Comparison of ENCODE assay signal across 22 cellular contexts in the genomic region with DNA sequence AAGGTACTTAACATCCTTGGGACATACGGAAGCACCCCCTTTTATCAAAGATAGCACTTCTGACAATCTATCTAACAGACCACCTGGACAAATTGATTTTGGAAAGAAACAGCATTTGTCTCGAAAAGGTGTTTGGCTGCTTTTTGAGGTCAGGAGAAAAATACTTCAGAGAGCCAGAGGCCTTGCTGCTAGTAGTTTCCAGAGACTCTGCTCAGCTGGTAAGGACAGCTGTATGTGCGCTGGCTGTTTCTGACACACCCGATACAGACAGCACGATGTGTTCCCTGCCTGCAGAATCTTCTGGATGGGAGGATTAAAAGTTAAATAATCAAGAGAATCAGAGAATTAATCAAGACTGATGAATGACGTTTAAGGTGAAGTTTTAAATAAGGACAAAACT. TPM values are rescaled to one million over a fixed set of nuclear protein-coding genes. Genes with fewer than 3 reads are reported as not detected.
A peak's percentile ranks its signal among the peaks of the same experiment; 100 is the strongest.
DNase-seq lines count a peak whose midpoint lies in the region; ATAC-seq, FAIRE-seq and TF ChIP-seq lines count a peak whose summit lies in the region.
"Had no signal": no experiment of that assay in that cellular context is flagged by ENCODE, and none has a peak within 500 bp of the region (broad histone marks: within the 10 kb centered on the region; RNA-seq: fewer than 3 reads in every experiment).

No MANE protein-coding gene starts in this region.

- H2AFZ ChIP-seq in keratinocyte (ENCODE audit: control insufficient read depth, low read length), result peak overlapping the region; percentile 76

- TF ChIP-seq POLR2A in esophagus squamous epithelium (IDR thresholded peaks at IDR 0.05), result no peak

- peak; percentile 69 for ATAC-seq in sciatic nerve
- ATAC-seq in aorta (ENCODE audit: low FRiP score), result no peak
- ATAC-seq: left lung; SK-N-SH treated with all-trans-retinoic acid at 6 μM for 48 hours; stimulated activated naive B cell treated with anti-CD40 and anti-IgM and Interleukin-4, amounts not matched to agents 10 μg/mL and 1 μg/mL and 100 μg/mL, for 72 hours had no signal

- no peaks in the 10 kb centered on the region for H3K36me3 ChIP-seq in esophagus squamous epithelium
- H3K36me3 ChIP-seq in keratinocyte (ENCODE audit: control insufficient read depth in 2 of 2, extremely low read depth in 1 of 2, insufficient read depth in 2 of 2, low read length in 2 of 2), result no peaks in the 10 kb centered on the region
- H3K36me3 ChIP-seq in aorta (ENCODE audit: control insufficient read depth in 1 of 2, insufficient read depth in 2 of 2, low read length in 1 of 2), result no peaks in the 10 kb centered on the region
- H3K36me3 ChIP-seq: left lung, thyroid gland had no signal

- no peaks in the 10 kb centered on the region for H3K9me3 ChIP-seq in esophagus squamous epithelium
- no peaks in the 10 kb centered on the region for H3K9me3 ChIP-seq in keratinocyte (ENCODE audit: control insufficient read depth, low read depth, low read length)
- H3K9me3 ChIP-seq in aorta (ENCODE audit: control insufficient read depth, low read length), result no peaks in the 10 kb centered on the region
- H3K9me3 ChIP-seq: left lung, thyroid gland had no signal

- H3K9ac ChIP-seq in keratinocyte (ENCODE audit: control insufficient read depth, extremely low read depth, insufficient read depth, low read length), result no peak overlapping the region

- no peaks in the 10 kb centered on the region for H3K27me3 ChIP-seq in esophagus squamous epithelium
- no peaks in the 10 kb centered on the region for H3K27me3 ChIP-seq in keratinocyte (ENCODE audit: control insufficient read depth, extremely low read depth, insufficient read depth, low read length)
- H3K27me3 ChIP-seq in aorta (ENCODE audit: control insufficient read depth in 1 of 2, insufficient read depth in 2 of 2, low read length in 1 of 2), result no peaks in the 10 kb centered on the region
- H3K27me3 ChIP-seq: left lung, thyroid gland had no signal

- dilution Hi-C loops in keratinocyte (cut with MboI; ENCODE audit: extremely low pct_ligation_motif_present, low sequenced_read_pairs), result no loop called here

- H3K4me2 ChIP-seq in keratinocyte (ENCODE audit: control insufficient read depth, extremely low read depth, insufficient read depth, low read depth, low read length), result peak overlapping the region; percentile 83

- TF ChIP-seq CTCF in esophagus squamous epithelium (IDR thresholded peaks at IDR 0.05), result no peak
- no peak for TF ChIP-seq CTCF in keratinocyte (optimal IDR thresholded peaks at IDR 0.05 in 1 of 3, IDR thresholded peaks at IDR 0.05 in 1 of 3, conservative IDR thresholded peaks at IDR 0.05 in 1 of 3; ENCODE audit: extremely low read depth in 1 of 3, insufficient read depth in 2 of 3, low read length in 3 of 3)

- H3K79me2 ChIP-seq in keratinocyte (ENCODE audit: control insufficient read depth, insufficient read depth, low read length), result no peaks in the 10 kb centered on the region

- DNase-seq in esophagus squamous epithelium (lab: John Stamatoyannopoulos, UW), result no peak
- DNase-seq in keratinocyte (ENCODE audit: low read depth, low spot score), result no peak
- DNase-seq in sciatic nerve (ENCODE audit: low spot score), result no peak
- no peak for DNase-seq in aorta
- no peak for DNase-seq in OCI-M1 (lab: John Stamatoyannopoulos, UW)
- no peak for DNase-seq in NCI-H1694 (lab: John Stamatoyannopoulos, UW)
- DNase-seq in NCI-H82 treated with DMSO at 0.1 percent for 48 hours (lab: John Stamatoyannopoulos, UW; ENCODE audit: unreplicated experiment), result no peak
- DNase-seq: activated CD4-positive, alpha-beta T cell treated with anti-CD3 and anti-CD28 coated beads, Interleukin-2, amount 50 U/mL, for 48 hours; activated naive CD4-positive, alpha-beta T cell treated with anti-CD3 and anti-CD28 coated beads for 36 hours; activated T-cell treated with anti-CD3 and anti-CD28 coated beads, Interleukin-2, amount 50 U/mL, for 1 hour; anterior cingulate cortex; cerebellar nuclear complex; effector CD4-positive, alpha-beta T cell; H9; KG1; left lung; occipital lobe; stimulated activated CD4-positive, alpha-beta T cell treated with anti-CD3 and anti-CD28 coated beads, Interleukin-2, amount 100 ng/mL, for 24 hours; stimulated activated naive B cell treated with anti-CD40 and anti-IgM and Interleukin-4, amounts not matched to agents 10 μg/mL and 1 μg/mL and 100 μg/mL, for 72 hours; thyroid gland had no signal

- WGBS in esophagus squamous epithelium, 2 donors, result 80 to 84% methylated on average over 6 of the region's 6 CpGs
- WGBS in aorta, 2 donors, result 66 to 67% methylated on average over 6 of the region's 6 CpGs

- H3K9me1 ChIP-seq in keratinocyte (ENCODE audit: control insufficient read depth, extremely low read depth, insufficient read depth, low read length), result no peaks in the 10 kb centered on the region

- no peak for FAIRE-seq in keratinocyte (lab: Jason Lieb, UNC)

- peak overlapping the region in 3 of 4 donors; percentile 8 to 68 (median 48) for H3K27ac ChIP-seq in esophagus squamous epithelium
- H3K27ac ChIP-seq in keratinocyte (ENCODE audit: control insufficient read depth, insufficient read depth, low read length), result no peak overlapping the region
- peak overlapping the region; percentile 65 to 89 for H3K27ac ChIP-seq in aorta (ENCODE audit: low read depth in 1 of 2, low read length in 2 of 2)
- H3K27ac ChIP-seq: left lung, skin epidermis, thyroid gland had no signal

- no peaks in the 10 kb centered on the region for H4K20me1 ChIP-seq in keratinocyte (ENCODE audit: control insufficient read depth, extremely low read depth, insufficient read depth, low read length)

- intact Hi-C loops in esophagus squamous epithelium (cut with DNase I), result no loop called here
- intact Hi-C loops in sciatic nerve (cut with DNase I), result no loop called here
- intact Hi-C loops in aorta (cut with DNase I), result loop anchor here (10.0 kb wide), 2 partner anchors 89 to 509 kb away; no protein-coding TSS in a partner anchor

- peaks cover 0 to 5% (median 0%) of the 10 kb centered on the region in 3 donors for H3K4me1 ChIP-seq in esophagus squamous epithelium
- H3K4me1 ChIP-seq in keratinocyte (ENCODE audit: control insufficient read depth, extremely low read depth, insufficient read depth, low read length), result no peaks in the 10 kb centered on the region
- peaks cover 0 to 1% of the 10 kb centered on the region in 2 donors for H3K4me1 ChIP-seq in aorta (ENCODE audit: control insufficient read depth in 1 of 2, insufficient read depth in 2 of 2, low read length in 2 of 2)
- H3K4me1 ChIP-seq: thyroid gland had no signal

- H3K4me3 ChIP-seq in esophagus squamous epithelium (no peak overlapping the region), keratinocyte (ENCODE audit: control insufficient read depth in 2 of 3, extremely low read depth in 1 of 3, insufficient read depth in 2 of 3, low read depth in 1 of 3, low read length in 3 of 3) (no peak overlapping the region), aorta (ENCODE audit: low read length in 2 of 2) (no peak overlapping the region)
- H3K4me3 ChIP-seq: left lung, skin epidermis, thyroid gland had no signal

RNA-seq across cellular contexts. Expression of a gene that starts 15.6 kb away (rescaled TPM):
- total RNA-seq in esophagus squamous epithelium, result 10 to 100 TPM; 16.6 to 55.5 (median 35.8) TPM
- 20.6 to 25.7 TPM (median 25.2 TPM) in 3 replicates for polyA plus RNA-seq in keratinocyte
- 14.0 TPM for polyA plus RNA-seq in keratinocyte (2011; ENCODE audit: low read depth)
- 20.0 and 42.6 TPM in 2 replicates for polyA plus RNA-seq in keratinocyte (2011; cell fraction: cytosol; rRNA removed)
- polyA plus RNA-seq in keratinocyte (2011; cell fraction: nucleus; rRNA removed), result 14.6 and 17.5 TPM in 2 replicates
- polyA plus RNA-seq in keratinocyte (2012; ENCODE audit: low replicate concordance), result 31.1 and 40.7 TPM in 2 replicates
- 15.1 to 24.6 TPM (median 17.9 TPM) in 3 replicates for polyA minus RNA-seq in keratinocyte
- polyA minus RNA-seq in keratinocyte (2011; cell fraction: cytosol; rRNA and poly(A)+ RNA removed), result 20.5 TPM
- 7.6 and 8.1 TPM in 2 replicates for polyA minus RNA-seq in keratinocyte (2011; cell fraction: nucleus; rRNA and poly(A)+ RNA removed)
- 35.2 TPM for total RNA-seq in sciatic nerve
- total RNA-seq in aorta, result 10 to 100 TPM; 67.3 to 91.7 TPM
- polyA plus RNA-seq in aorta, result 100 to 1,000 TPM in 1 of 2 donors, 10 to 100 TPM in 1; 73.6 to 101 TPM

Comparison
In these comparisons a context has a peak if more than half of its experiments do, and no peak if none do; other contexts are left out.
1. intact Hi-C loops: an anchor here in aorta (10.0 kb wide); none called in esophagus squamous epithelium and sciatic nerve.